21 cellular contexts compared by ENCODE assay signal in the genomic region with DNA sequence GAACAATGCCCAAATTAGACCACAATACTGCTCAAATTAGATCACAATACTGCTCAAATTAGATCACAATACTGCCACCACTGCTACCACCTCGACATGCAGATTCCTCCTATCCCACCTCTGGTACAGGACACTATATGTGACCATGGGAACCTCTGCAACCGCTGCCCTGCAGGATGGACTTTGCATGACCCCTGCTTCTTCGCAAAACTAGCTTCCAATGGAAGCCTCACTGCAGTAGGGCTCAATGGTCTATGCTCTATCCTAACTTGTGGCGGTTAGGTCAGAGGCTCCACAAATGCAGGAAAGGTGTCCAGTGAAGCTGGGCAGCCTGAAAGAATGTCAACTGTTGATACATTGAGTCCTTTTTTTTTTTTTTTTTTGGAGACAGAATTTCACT.
"Had no signal": no experiment of that assay in that cellular context is flagged by ENCODE, and none has a peak within 500 bp of the region (broad histone marks: within the 10 kb centered on the region; RNA-seq: fewer than 3 reads in every experiment).

No MANE protein-coding gene starts in this region.

- H3K9me3 ChIP-seq: MG63, SJSA1 had no signal

- H3K36me3 Mint-ChIP-seq: IgD-negative memory B cell had no signal

- H3K4me3 ChIP-seq: MG63, SJSA1, SK-N-MC had no signal

- H3K36me3 ChIP-seq: MG63, SJSA1 had no signal

- H3K27me3 ChIP-seq: MG63, SJSA1 had no signal

- H3K27ac ChIP-seq: SJSA1, SK-N-MC had no signal

- DNase-seq: Karpas-422, KBM-7, MG63, NCI-H1092 treated with DMSO at 0.1 percent for 48 hours, NCI-H1436, NCI-H187, NCI-H2029, NCI-H2081 treated with DMSO at 0.1 percent for 48 hours, NCI-H2171, NCI-H226, NCI-H446, NCI-H510A, NCI-H526, NCI-H748 treated with DMSO at 0.1 percent for 48 hours, PC-3, Right ventricle myocardium superior, SIG-M5 had no signal

- ATAC-seq: Panc1, PC-3 had no signal

- H3K27ac Mint-ChIP-seq: IgD-negative memory B cell had no signal
